In the genomic region with DNA sequence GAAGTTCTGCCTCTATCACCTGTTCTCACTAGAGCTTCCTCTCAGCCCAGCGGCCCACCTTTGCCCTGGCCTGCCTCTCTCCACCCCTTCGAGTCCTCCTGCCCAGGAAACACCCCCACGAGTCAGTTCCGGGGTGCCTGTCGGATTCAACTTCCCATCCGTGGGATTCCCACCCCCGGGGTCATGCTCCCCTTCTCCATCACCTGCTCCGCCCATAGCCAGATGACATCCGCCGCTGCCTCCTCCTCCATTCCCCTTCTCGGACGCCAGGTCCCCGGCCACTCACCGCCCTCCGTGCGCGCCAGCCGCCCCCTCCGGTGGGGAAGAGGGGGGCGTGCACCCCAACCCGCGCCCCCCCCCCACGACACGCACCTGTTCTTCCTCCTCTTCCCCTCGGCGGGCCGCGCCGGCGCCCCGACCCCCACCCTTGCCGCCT, we compare ENCODE assay signal across 8 cellular contexts. TPM values are rescaled to one million over a fixed set of nuclear protein-coding genes. Genes with fewer than 3 reads are reported as not detected.
DNase-seq lines count a peak whose midpoint lies in the region; ATAC-seq and TF ChIP-seq lines count a peak whose summit lies in the region.

No MANE protein-coding gene starts in this region.

- H3K27me3 ChIP-seq in heart left ventricle: no peaks in the 10 kb centered on the region

- peak in 1 of 2 donors; percentile 15 for TF ChIP-seq POLR2A in heart left ventricle (IDR thresholded peaks at IDR 0.05)

- no peak for TF ChIP-seq CTCF in heart left ventricle (IDR thresholded peaks at IDR 0.05)
- peak; percentile 13 for TF ChIP-seq CTCF in progenitor cell of endocrine pancreas (IDR thresholded peaks at IDR 0.05; ENCODE audit: unreplicated experiment)

- no peaks in the 10 kb centered on the region for H3K27me3 Mint-ChIP-seq in progenitor cell of endocrine pancreas

- peaks cover 0 to 39% (median 20%) of the 10 kb centered on the region in 12 donors for H3K4me1 ChIP-seq in heart left ventricle

- H3K36me3 Mint-ChIP-seq in activated naive CD4-positive, alpha-beta T cell treated with anti-CD3 and anti-CD28 coated beads, Interleukin-2, amount 50 U/mL, for 72 hours: peaks cover 12 to 16% of the 10 kb centered on the region in 2 donors
- peaks cover 3% of the 10 kb centered on the region for H3K36me3 Mint-ChIP-seq in progenitor cell of endocrine pancreas (ENCODE audit: insufficient read depth)

- no peaks in the 10 kb centered on the region for H3K9me3 Mint-ChIP-seq in activated naive CD4-positive, alpha-beta T cell treated with anti-CD3 and anti-CD28 coated beads, Interleukin-2, amount 50 U/mL, for 72 hours
- no peaks in the 10 kb centered on the region for H3K9me3 Mint-ChIP-seq in progenitor cell of endocrine pancreas (ENCODE audit: low read depth)

- intact Hi-C loops in heart left ventricle (cut with DNase I): loop anchor here in 6 of 10 donors (10.0 kb wide), 5 partner anchors 59 to 319 kb away; partner anchors contain the start of genes ACADS (in 3 of the 6) and POP5 (in 1 of the 6)

- peaks cover 18% of the 10 kb centered on the region for H3K4me1 Mint-ChIP-seq in progenitor cell of endocrine pancreas (ENCODE audit: low read depth)

- H3K4me3 ChIP-seq in heart left ventricle: peak overlapping the region; percentile 78 to 99 (median 92)

- H3K36me3 ChIP-seq in heart left ventricle: peaks cover 0 to 3% (median 0%) of the 10 kb centered on the region in 9 donors

- DNase-seq in AG08396 (ENCODE audit: low spot score): peak; percentile 35
- DNase-seq in SK-N-DZ (ENCODE audit: low spot score): peak; percentile 45
- DNase-seq in activated naive CD4-positive, alpha-beta T cell treated with anti-CD3 and anti-CD28 coated beads, Interleukin-2, amount 50 U/mL, for 72 hours (ENCODE audit: low spot score in 2 of 2): peak; percentile 54 to 70
- DNase-seq in heart left ventricle: peak; percentile 72 to 75 (median 74)
- DNase-seq in progenitor cell of endocrine pancreas (ENCODE audit: low spot score, unreplicated experiment): peak; percentile 33
- DNase-seq in ureter (ENCODE audit: low spot score): peak; percentile 81

- H3K9me3 ChIP-seq in heart left ventricle: no peaks in the 10 kb centered on the region

- H3K4me3 Mint-ChIP-seq in progenitor cell of endocrine pancreas (ENCODE audit: low read depth): peak overlapping the region; percentile 99

- H3K27ac Mint-ChIP-seq in activated naive CD4-positive, alpha-beta T cell treated with anti-CD3 and anti-CD28 coated beads, Interleukin-2, amount 50 U/mL, for 72 hours: peak overlapping the region; percentile 87 to 99
- peak overlapping the region; percentile 96 for H3K27ac Mint-ChIP-seq in progenitor cell of endocrine pancreas

- ATAC-seq in GM18873 (IDR thresholded peaks at IDR 0.05; ENCODE audit: low FRiP score, unreplicated experiment): peak; percentile 31
- ATAC-seq in HG03159 (IDR thresholded peaks at IDR 0.05; ENCODE audit: unreplicated experiment): peak; percentile 47
- peak; percentile 62 to 76 for ATAC-seq in activated naive CD4-positive, alpha-beta T cell treated with anti-CD3 and anti-CD28 coated beads, Interleukin-2, amount 50 U/mL, for 72 hours
- ATAC-seq in heart left ventricle: peak; percentile 14 to 59 (median 52)

- WGBS in heart left ventricle, 4 donors: 0 to 1% (median 1%) methylated on average over 25 to 32 of the region's 32 CpGs

- H3K27ac ChIP-seq in heart left ventricle: peak overlapping the region; percentile 77 to 95 (median 90)

RNA-seq across cellular contexts. Expression of gene SPPL3, which starts 0.8 kb away (rescaled TPM):
- polyA plus RNA-seq in SK-N-DZ (2014; cell fraction: cytosol; rRNA removed): 10.2 and 13.0 TPM in 2 replicates
- polyA plus RNA-seq in SK-N-DZ (2014; cell fraction: nucleus; rRNA removed): 4.9 and 9.7 TPM in 2 replicates
- total RNA-seq in activated naive CD4-positive, alpha-beta T cell treated with anti-CD3 and anti-CD28 coated beads, Interleukin-2, amount 50 U/mL, for 72 hours: 10 to 100 TPM; 26.7 to 33.3 TPM
- 10 to 100 TPM; 16.1 to 48.2 (median 27.0) TPM for total RNA-seq in heart left ventricle
- 10 to 100 TPM in 1 of 2 donors, 1 to 10 TPM in 1; 8.2 to 16.6 TPM for polyA plus RNA-seq in heart left ventricle
- 69.1 and 70.2 TPM in 2 replicates for total RNA-seq in progenitor cell of endocrine pancreas
- total RNA-seq in ureter: 87.3 TPM

Comparison
In these comparisons a context has a peak if more than half of its experiments do, and no peak if none do; other contexts are left out.
1. Peak in every context shown above with its lines: DNase-seq, ATAC-seq, H3K4me3 ChIP-seq and H3K27ac ChIP-seq.